8 cellular contexts compared by ENCODE assay signal in the genomic region with DNA sequence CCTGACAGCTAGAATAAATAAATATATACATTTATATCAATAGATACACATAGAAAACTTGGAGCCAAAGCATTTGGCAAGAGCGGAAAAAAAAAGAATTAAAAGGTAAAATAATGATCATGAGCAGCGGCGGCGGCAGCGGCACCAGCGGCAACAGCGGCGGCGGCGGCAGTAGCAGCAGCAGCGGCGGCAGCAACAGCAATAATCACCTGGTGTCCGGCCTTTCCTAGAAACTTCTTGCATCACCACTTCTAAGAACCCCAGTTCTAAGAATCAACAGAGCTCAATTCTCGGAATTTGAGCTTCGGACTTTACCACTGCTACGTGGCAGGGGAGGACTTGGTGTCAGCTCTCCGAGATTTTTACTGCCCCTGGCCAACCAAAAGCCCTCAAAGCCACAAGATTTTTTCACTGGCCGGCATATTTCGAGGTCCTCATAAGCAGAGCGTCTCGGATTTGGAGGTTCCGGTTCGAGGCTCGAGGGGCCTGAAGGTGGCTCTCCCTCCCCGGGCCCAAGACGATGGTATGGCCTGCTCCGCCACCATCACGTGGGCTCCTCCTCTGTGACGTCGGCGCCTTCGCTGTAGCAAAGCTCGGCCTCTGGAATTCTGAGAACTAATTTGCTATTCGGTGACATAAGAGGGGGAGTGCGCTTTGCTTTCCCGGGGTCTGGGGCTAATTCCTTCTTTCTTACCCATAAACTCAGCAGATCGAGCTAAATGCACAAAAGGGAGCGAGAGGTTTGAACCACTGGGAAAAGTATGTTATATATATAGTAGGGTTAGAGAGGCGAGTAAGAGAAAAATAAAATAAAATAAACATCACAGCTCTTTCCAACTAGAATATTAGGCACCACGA. TPM values are rescaled to one million over a fixed set of nuclear protein-coding genes. Genes with fewer than 3 reads are reported as not detected.
DNase-seq lines count a peak whose midpoint lies in the region; ATAC-seq, FAIRE-seq and TF ChIP-seq lines count a peak whose summit lies in the region.

TSS of gene BCL6 (minus strand) at position 268 of the 858 bp plus-strand sequence. CDS start 11,775 bp downstream, outside the sequence.

- peak within 1 kb of the TSS; percentile 98 for H3K4me3 Mint-ChIP-seq in activated T-cell treated with anti-CD3 and anti-CD28 coated beads, Interleukin-2, amount 50 U/mL, for 24 hours

- in situ Hi-C loops in Panc1 (cut with HindIII; ENCODE audit: low pct_unique_long_range_greater_than_20kb, low sequenced_read_pairs) = loop anchor here (5.0 to 25.0 kb wide), 5 partner anchors 62 to 1399 kb away; no protein-coding TSS in a partner anchor

- no peak for FAIRE-seq in D721Med (lab: Jason Lieb, UNC)

- POLR2A ChIA-PET in Panc1 (lab: Charles Lee) = interaction anchor here (0.6 to 1.4 kb wide), 6 partner anchors 9 to 517 kb away, joined by 3 to 4 read pairs (median 3); no protein-coding TSS in a partner anchor

- H3K27me3 Mint-ChIP-seq in activated T-cell treated with anti-CD3 and anti-CD28 coated beads, Interleukin-2, amount 50 U/mL, for 24 hours = no peaks in the 10 kb centered on the region

- peak within 1 kb of the TSS; percentile 100 for H3K27ac Mint-ChIP-seq in activated T-cell treated with anti-CD3 and anti-CD28 coated beads, Interleukin-2, amount 50 U/mL, for 24 hours

- CTCF ChIA-PET in Panc1 (lab: Charles Lee) = interaction anchor here (0.6 to 0.8 kb wide), 6 partner anchors 63 to 1209 kb away, joined by 3 to 8 read pairs (median 4); no protein-coding TSS in a partner anchor

- H3K27ac ChIP-seq in KMS-11 = peak within 1 kb of the TSS; percentile 81
- H3K27ac ChIP-seq in Panc1 (ENCODE audit: low read length) = peak within 1 kb of the TSS; percentile 100

- intact Hi-C loops in Panc1 (cut with micrococcal nuclease; ENCODE audit: unreplicated experiment) (loop anchor here (5.0 to 10.0 kb wide), 6 partner anchors 167 to 919 kb away; partner anchors contain the start of gene LPP), mucosa of descending colon (cut with DNase I, micrococcal nuclease) (loop anchor here (10.0 kb wide), 4 partner anchors 409 to 1399 kb away; partner anchors contain the start of gene LPP (in 1 of the 2))

- no peaks in the 10 kb centered on the region for H3K9me3 Mint-ChIP-seq in activated T-cell treated with anti-CD3 and anti-CD28 coated beads, Interleukin-2, amount 50 U/mL, for 24 hours

- H3K27me3 ChIP-seq in KMS-11 (ENCODE audit: insufficient read depth, low read depth) = peaks cover 32% of the 10 kb centered on the region
- no peaks in the 10 kb centered on the region for H3K27me3 ChIP-seq in Panc1 (ENCODE audit: control insufficient read depth, insufficient read depth, low read length)

- peak within 1 kb of the TSS; percentile 92 for H3K9ac ChIP-seq in KMS-11

- H3K79me2 ChIP-seq in KMS-11 (ENCODE audit: insufficient read depth, low read depth) = no peaks in the 10 kb centered on the region

- H3K9me3 ChIP-seq in Panc1 (ENCODE audit: control insufficient read depth, insufficient read depth, low read depth, low read length) (no peaks in the 10 kb centered on the region), mucosa of descending colon (no peaks in the 10 kb centered on the region)

- peaks cover 67% of the 10 kb centered on the region for H3K4me1 Mint-ChIP-seq in activated T-cell treated with anti-CD3 and anti-CD28 coated beads, Interleukin-2, amount 50 U/mL, for 24 hours (ENCODE audit: low read depth)

- peaks cover 41% of the 10 kb centered on the region for H3K36me3 Mint-ChIP-seq in activated T-cell treated with anti-CD3 and anti-CD28 coated beads, Interleukin-2, amount 50 U/mL, for 24 hours (ENCODE audit: low read depth)

- H3K4me2 ChIP-seq in KMS-11 = peak within 1 kb of the TSS; percentile 99

- H3K36me3 ChIP-seq in KMS-11 (ENCODE audit: insufficient read depth) (no peaks in the 10 kb centered on the region), Panc1 (ENCODE audit: control insufficient read depth, insufficient read depth, low read length) (peaks cover 2% of the 10 kb centered on the region; the same call in 1 of the 2 replicates), mucosa of descending colon (ENCODE audit: low read depth) (no peaks in the 10 kb centered on the region)

- DNase-seq in D721Med (ENCODE audit: insufficient read length, low spot score) = peak; percentile 42
- peak; percentile 91 for DNase-seq in Panc1 (ENCODE audit: low read depth, low spot score)
- peak; percentile 92 for DNase-seq in activated T-cell treated with anti-CD3 and anti-CD28 coated beads, Interleukin-2, amount 50 U/mL, for 24 hours
- DNase-seq in epithelial cell of proximal tubule (ENCODE audit: low read depth) = peak; percentile 95
- DNase-seq in mucosa of descending colon = peak; percentile 91 to 95 (median 93)
- DNase-seq in stimulated activated CD8-positive, alpha-beta memory T cell treated with anti-CD3 and anti-CD28 coated beads, Interleukin-4, amount 100 ng/mL, for 4 hours (ENCODE audit: low read depth in 2 of 2, low spot score in 1 of 2) = peak; percentile 63 to 75

- ATAC-seq in GM21737 (IDR thresholded peaks at IDR 0.05; ENCODE audit: unreplicated experiment) (peak; percentile 64), Panc1 (peak; percentile 75), mucosa of descending colon (peak; percentile 79)

- peak within 1 kb of the TSS; percentile 82 for H3K4me3 ChIP-seq in KMS-11 (IDR thresholded peaks at IDR 0.05; ENCODE audit: insufficient read depth, low read depth, low read length)
- H3K4me3 ChIP-seq in Panc1 (ENCODE audit: low read depth in 2 of 2, low read length in 2 of 2) = peak within 1 kb of the TSS; percentile 60 to 94
- peak within 1 kb of the TSS; percentile 74 for H3K4me3 ChIP-seq in epithelial cell of proximal tubule (ENCODE audit: low read depth, low read length)
- peak within 1 kb of the TSS; percentile 45 for H3K4me3 ChIP-seq in mucosa of descending colon

- H4K20me1 ChIP-seq in KMS-11 (ENCODE audit: insufficient read depth) = no peaks in the 10 kb centered on the region

- H3K4me1 ChIP-seq in KMS-11 (ENCODE audit: low read depth, poor library complexity, severe bottlenecking) = peaks cover 20% of the 10 kb centered on the region
- peaks cover 54% of the 10 kb centered on the region for H3K4me1 ChIP-seq in Panc1 (ENCODE audit: control insufficient read depth, insufficient read depth, low read length)
- H3K4me1 ChIP-seq in mucosa of descending colon (ENCODE audit: low read depth) = peaks cover 37% of the 10 kb centered on the region

- no peak for TF ChIP-seq CTCF in D721Med (IDR thresholded peaks at IDR 0.05; ENCODE audit: insufficient read depth, missing control alignments)
- TF ChIP-seq CTCF in KMS-11 (conservative IDR thresholded peaks at IDR 0.05; ENCODE audit: low read depth, low read length) = no peak
- TF ChIP-seq CTCF in Panc1 (IDR thresholded peaks at IDR 0.05) = no peak
- TF ChIP-seq CTCF in epithelial cell of proximal tubule (conservative IDR thresholded peaks at IDR 0.05; ENCODE audit: low read depth, low read length) = no peak
- TF ChIP-seq CTCF in mucosa of descending colon (IDR thresholded peaks at IDR 0.05) = no peak

- peak within 1 kb of the TSS; percentile 88 for H2AFZ ChIP-seq in KMS-11 (ENCODE audit: low read depth)

- BruUV-seq in Panc1 (replicated peaks; lab: Mats Ljungman, UMichigan) = no TSS peak

RNA-seq across cellular contexts. Expression of gene BCL6, which starts in this region (rescaled TPM):
- total RNA-seq in Panc1 (2021; ENCODE audit: unreplicated experiment) = 21.5 TPM
- 25.3 TPM for polyA plus RNA-seq in Panc1 (2012; ENCODE audit: insufficient read length)
- 3.5 and 7.0 TPM in 2 replicates for total RNA-seq in epithelial cell of proximal tubule
- total RNA-seq in mucosa of descending colon = 100 to 1,000 TPM in 1 of 3 donors, 10 to 100 TPM in 2; 10.9 to 133 (median 23.8) TPM

Comparison
In these comparisons a context has a peak if more than half of its experiments do, and no peak if none do; other contexts are left out.
1. Peak in every context shown above with its lines: DNase-seq, ATAC-seq, H3K4me3 ChIP-seq and H3K27ac ChIP-seq.
2. DNase-seq: peak in every context shown above with its lines; median percentile 95 in epithelial cell of proximal tubule; 93 in mucosa of descending colon; 92 in activated T-cell treated with anti-CD3 and anti-CD28 coated beads, Interleukin-2, amount 50 U/mL, for 24 hours; 91 in Panc1; 69 in stimulated activated CD8-positive, alpha-beta memory T cell treated with anti-CD3 and anti-CD28 coated beads, Interleukin-4, amount 100 ng/mL, for 4 hours; 42 in D721Med.